In genomic region chr7:2175091-2175490, GRCh38 we compare ENCODE assay signal across 12 cellular contexts. TPM values are rescaled to one million over a fixed set of nuclear protein-coding genes. Genes with fewer than 3 reads are reported as not detected.
DNase-seq lines count a peak whose midpoint lies in the region; ATAC-seq and TF ChIP-seq lines count a peak whose summit lies in the region.
"Had no signal": no experiment of that assay in that cellular context is flagged by ENCODE, and none has a peak within 500 bp of the region (broad histone marks: within the 10 kb centered on the region; RNA-seq: fewer than 3 reads in every experiment).

No MANE protein-coding gene starts in this region.

- ATAC-seq in WTC11 (no peak), left cardiac atrium (peak; percentile 55 to 76), GM18502 (IDR thresholded peaks at IDR 0.05; ENCODE audit: poor library complexity, unreplicated experiment) (no peak)
- ATAC-seq: naive thymus-derived CD4-positive, alpha-beta T cell had no signal

- TF ChIP-seq CTCF in WTC11 (IDR thresholded peaks at IDR 0.05): no peak

- H3K27me3 Mint-ChIP-seq in WTC11 (ENCODE audit: low read depth): no peaks in the 10 kb centered on the region
- H3K27me3 Mint-ChIP-seq: naive thymus-derived CD4-positive, alpha-beta T cell had no signal

- no peaks in the 10 kb centered on the region for H3K9me3 Mint-ChIP-seq in WTC11
- H3K9me3 Mint-ChIP-seq: activated naive CD4-positive, alpha-beta T cell treated with anti-CD3 and anti-CD28 coated beads for 36 hours; naive thymus-derived CD4-positive, alpha-beta T cell had no signal

- peaks cover 9% of the 10 kb centered on the region for H3K4me1 Mint-ChIP-seq in WTC11

- H3K4me3 Mint-ChIP-seq in WTC11: no peak overlapping the region
- H3K4me3 Mint-ChIP-seq: activated naive CD4-positive, alpha-beta T cell treated with anti-CD3 and anti-CD28 coated beads for 36 hours; naive thymus-derived CD4-positive, alpha-beta T cell had no signal

- CTCF ChIA-PET in WTC11 (lab: Charles Lee): interaction anchor here (0.6 to 0.7 kb wide), 5 partner anchors 16 to 1409 kb away, joined by 3 to 5 read pairs (median 3); no protein-coding TSS in a partner anchor

- no peaks in the 10 kb centered on the region for H3K27me3 ChIP-seq in BLaER1 treated with 17β-estradiol and CSF1 and Interleukin-3, amounts not matched to agents 10 nM and 100 nM
- H3K27me3 ChIP-seq in skeletal muscle satellite cell (ENCODE audit: control insufficient read depth, insufficient read depth, low read length): no peaks in the 10 kb centered on the region

- intact Hi-C loops in left cardiac atrium (cut with DNase I): no loop called here

- H3K9ac ChIP-seq in BLaER1 treated with 17β-estradiol and CSF1 and Interleukin-3, amounts not matched to agents 10 nM and 100 nM: no peak overlapping the region
- H3K9ac ChIP-seq in skeletal muscle satellite cell (ENCODE audit: low read depth, low read length): peak overlapping the region; percentile 69

- H3K4me2 ChIP-seq in BLaER1 treated with 17β-estradiol and CSF1 and Interleukin-3, amounts not matched to agents 10 nM and 100 nM: peak overlapping the region; percentile 63 to 87 (median 81)
- peak overlapping the region; percentile 60 for H3K4me2 ChIP-seq in skeletal muscle satellite cell (ENCODE audit: low read length)

- DNase-seq in WTC11 (ENCODE audit: low spot score): no peak
- DNase-seq in left cardiac atrium: no peak
- no peak for DNase-seq in NOMO-1 (lab: John Stamatoyannopoulos, UW; ENCODE audit: unreplicated experiment in 2 of 2)
- no peak for DNase-seq in CD1c-positive myeloid dendritic cell (ENCODE audit: extremely low spot score)
- no peak for DNase-seq in NCI-H187 (lab: John Stamatoyannopoulos, UW)
- DNase-seq: activated naive CD4-positive, alpha-beta T cell treated with anti-CD3 and anti-CD28 coated beads for 36 hours; DND-41; naive thymus-derived CD4-positive, alpha-beta T cell; stimulated activated CD4-positive, alpha-beta T cell treated with anti-CD3 and anti-CD28 coated beads, Interleukin-12 subunit alpha, Interleukin-12 subunit beta, amount 100 ng/mL, for 4 hours had no signal

- peaks cover 60 to 85% (median 72%) of the 10 kb centered on the region in 10 experiments for H3K4me1 ChIP-seq in BLaER1 treated with 17β-estradiol and CSF1 and Interleukin-3, amounts not matched to agents 10 nM and 100 nM
- H3K4me1 ChIP-seq in skeletal muscle satellite cell (ENCODE audit: control insufficient read depth, insufficient read depth, low read length): peaks cover 39% of the 10 kb centered on the region

- H3K27ac Mint-ChIP-seq in WTC11: peak overlapping the region; percentile 84
- H3K27ac Mint-ChIP-seq: activated naive CD4-positive, alpha-beta T cell treated with anti-CD3 and anti-CD28 coated beads for 36 hours had no signal

- H3K36me3 Mint-ChIP-seq in WTC11: peaks cover 21% of the 10 kb centered on the region

- POLR2A ChIA-PET in WTC11 (lab: Charles Lee): no interaction called here

- H3K9me3 ChIP-seq in BLaER1 treated with 17β-estradiol and CSF1 and Interleukin-3, amounts not matched to agents 10 nM and 100 nM (replicated peaks in 1 of 11): peaks cover 0 to 15% (median 5%) of the 10 kb centered on the region in 11 experiments; a peak in 6 of 22 replicates
- no peaks in the 10 kb centered on the region for H3K9me3 ChIP-seq in skeletal muscle satellite cell (replicated peaks; ENCODE audit: low read length)

- H3K36me3 ChIP-seq in BLaER1 treated with 17β-estradiol and CSF1 and Interleukin-3, amounts not matched to agents 10 nM and 100 nM: peaks cover 3 to 33% (median 21%) of the 10 kb centered on the region in 11 experiments; a peak in 18 of 22 replicates
- H3K36me3 ChIP-seq in skeletal muscle satellite cell (ENCODE audit: insufficient read depth, low read length): peaks cover 12% of the 10 kb centered on the region

- no peak overlapping the region for H3K4me3 ChIP-seq in BLaER1 treated with 17β-estradiol and CSF1 and Interleukin-3, amounts not matched to agents 10 nM and 100 nM
- peak overlapping the region; percentile 28 for H3K4me3 ChIP-seq in skeletal muscle satellite cell (ENCODE audit: low read length)

- no peak overlapping the region for H3K27ac ChIP-seq in BLaER1 treated with 17β-estradiol and CSF1 and Interleukin-3, amounts not matched to agents 10 nM and 100 nM

- peaks cover 0 to 27% (median 18%) of the 10 kb centered on the region in 11 experiments; a peak in 10 of 22 replicates for H4K20me1 ChIP-seq in BLaER1 treated with 17β-estradiol and CSF1 and Interleukin-3, amounts not matched to agents 10 nM and 100 nM

TF ChIP-seq in WTC11, 78 proteins besides CTCF, POLR2A, EP300 and RAD21 (continues in another document):
- TF ChIP-seq ZNF425 (CRISPR knock-in tag; conservative IDR thresholded peaks at IDR 0.05) (no peak), ZNF416 (CRISPR knock-in tag; IDR thresholded peaks at IDR 0.05) (no peak), USF2 (CRISPR knock-in tag; IDR thresholded peaks at IDR 0.05) (no peak), ERG (CRISPR knock-in tag; IDR thresholded peaks at IDR 0.05) (no peak), ZBTB21 (CRISPR knock-in tag; IDR thresholded peaks at IDR 0.05; ENCODE audit: borderline replicate concordance) (no peak), E2F5 (CRISPR knock-in tag; IDR thresholded peaks at IDR 0.05) (no peak), ATF1 (CRISPR knock-in tag; IDR thresholded peaks at IDR 0.05) (no peak), NFE2L1 (CRISPR knock-in tag; IDR thresholded peaks at IDR 0.05) (no peak), IRF2 (CRISPR knock-in tag; IDR thresholded peaks at IDR 0.05; ENCODE audit: borderline replicate concordance, low read depth) (no peak), CREB1 (CRISPR knock-in tag; IDR thresholded peaks at IDR 0.05) (no peak), ATF3 (CRISPR knock-in tag; conservative IDR thresholded peaks at IDR 0.05) (no peak), FOXK1 (CRISPR knock-in tag; IDR thresholded peaks at IDR 0.05) (no peak)

RNA-seq across cellular contexts. Expression of gene MAD1L1, which starts 57.7 kb away (rescaled TPM):
- 43.8 to 47.8 TPM (median 46.7 TPM) in 3 replicates for total RNA-seq in WTC11 (2021)
- total RNA-seq in left cardiac atrium: 10 to 100 TPM; 18.9 to 24.9 TPM
- 34.2 and 37.4 TPM in 2 replicates for total RNA-seq in skeletal muscle satellite cell (2012; rRNA removed)

Comparison
In these comparisons a context has a peak if more than half of its experiments do, and no peak if none do; other contexts are left out.
1. ATAC-seq: peak in left cardiac atrium (2 of 2); none in WTC11 (single experiment) and GM18502 (single experiment).